Comparison of ENCODE assay signal across 20 cellular contexts in the genomic region with DNA sequence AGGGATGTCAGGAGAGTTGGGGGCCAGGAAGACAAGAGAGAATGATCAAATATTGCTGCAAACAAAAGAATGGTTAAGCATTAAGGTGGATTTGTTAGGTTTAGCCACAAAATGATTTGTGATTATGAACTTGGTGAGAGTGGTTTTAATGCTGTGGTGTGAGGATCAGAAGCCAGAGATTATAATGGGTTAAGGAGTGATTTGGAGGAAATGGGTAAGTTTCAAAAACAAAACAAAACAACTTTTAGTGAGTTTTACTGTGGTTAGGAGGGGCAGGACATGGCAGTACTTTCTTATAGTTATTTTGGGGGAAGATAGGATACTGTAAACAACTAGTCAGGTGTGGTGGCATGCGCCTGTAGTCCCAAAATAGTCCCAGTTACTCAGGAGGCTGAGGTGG. TPM values are rescaled to one million over a fixed set of nuclear protein-coding genes. Genes with fewer than 3 reads are reported as not detected.
DNase-seq lines count a peak whose midpoint lies in the region; ATAC-seq and TF ChIP-seq lines count a peak whose summit lies in the region.
"Had no signal": no experiment of that assay in that cellular context is flagged by ENCODE, and none has a peak within 500 bp of the region (broad histone marks: within the 10 kb centered on the region; RNA-seq: fewer than 3 reads in every experiment).

No MANE protein-coding gene starts in this region.

- H3K9me3 Mint-ChIP-seq in activated T-cell treated with anti-CD3 and anti-CD28 coated beads, Interleukin-2, amount 50 U/mL, for 24 hours, result no peaks in the 10 kb centered on the region
- H3K9me3 Mint-ChIP-seq in WTC11 (no peaks in the 10 kb centered on the region), endodermal cell (no peaks in the 10 kb centered on the region)
- peaks cover 0 to 3% of the 10 kb centered on the region in 2 donors for H3K9me3 Mint-ChIP-seq in stimulated activated naive B cell treated with anti-CD40 and anti-IgM and Interleukin-4, amounts not matched to agents 10 μg/mL and 1 μg/mL and 100 μg/mL, for 72 hours
- H3K9me3 Mint-ChIP-seq: activated naive CD4-positive, alpha-beta T cell treated with anti-CD3 and anti-CD28 coated beads for 36 hours had no signal

- ATAC-seq in WTC11, result no peak
- no peak for ATAC-seq in stimulated activated naive B cell treated with anti-CD40 and anti-IgM and Interleukin-4, amounts not matched to agents 10 μg/mL and 1 μg/mL and 100 μg/mL, for 72 hours (replicated peaks)
- ATAC-seq: K562, left cardiac atrium, mucosa of descending colon had no signal

- no peaks in the 10 kb centered on the region for H3K4me1 ChIP-seq in endodermal cell (ENCODE audit: control insufficient read depth, insufficient read depth, low read length)
- H3K4me1 ChIP-seq: SJCRH30 had no signal

- peaks cover 32% of the 10 kb centered on the region for H3K36me3 Mint-ChIP-seq in activated T-cell treated with anti-CD3 and anti-CD28 coated beads, Interleukin-2, amount 50 U/mL, for 24 hours (ENCODE audit: low read depth)
- no peaks in the 10 kb centered on the region for H3K36me3 Mint-ChIP-seq in WTC11
- peaks cover 3% of the 10 kb centered on the region for H3K36me3 Mint-ChIP-seq in endodermal cell (ENCODE audit: low read depth)
- H3K36me3 Mint-ChIP-seq in stimulated activated naive B cell treated with anti-CD40 and anti-IgM and Interleukin-4, amounts not matched to agents 10 μg/mL and 1 μg/mL and 100 μg/mL, for 72 hours, result peaks cover 18 to 24% of the 10 kb centered on the region in 2 donors

- POLR2A ChIA-PET in WTC11 (lab: Charles Lee), result no interaction called here

- no peak for DNase-seq in activated T-cell treated with anti-CD3 and anti-CD28 coated beads, Interleukin-2, amount 50 U/mL, for 24 hours
- no peak for DNase-seq in activated T-cell treated with anti-CD3 and anti-CD28 coated beads, Interleukin-2, amount 50 U/mL, for 48 hours
- DNase-seq in WTC11 (ENCODE audit: low spot score) (no peak), endodermal cell (peak; percentile 7), coronary artery (ENCODE audit: low spot score) (no peak), COLO829 (ENCODE audit: low spot score) (no peak)
- DNase-seq in stimulated activated naive B cell treated with anti-CD40 and anti-IgM and Interleukin-4, amounts not matched to agents 10 μg/mL and 1 μg/mL and 100 μg/mL, for 72 hours, result no peak
- no peak for DNase-seq in activated effector memory CD4-positive, alpha-beta T cell treated with anti-CD3 and anti-CD28 coated beads, Interleukin-2, amount 50 U/mL, for 16 hours
- DNase-seq: activated naive CD4-positive, alpha-beta T cell treated with anti-CD3 and anti-CD28 coated beads for 36 hours; foreskin fibroblast; left cardiac atrium; mucosa of descending colon; NCI-H1048; NCI-H2081 treated with DMSO at 0.1 percent for 48 hours; NCI-H524 treated with DMSO at 0.1 percent for 48 hours; SJCRH30; T-helper 9 cell; upper lobe of right lung had no signal

- no peaks in the 10 kb centered on the region for H3K27me3 ChIP-seq in endodermal cell (ENCODE audit: control insufficient read depth, insufficient read depth, low read length, poor library complexity, severe bottlenecking)
- H3K27me3 ChIP-seq: SJCRH30, upper lobe of right lung had no signal

- no peak overlapping the region for H3K4me3 Mint-ChIP-seq in activated T-cell treated with anti-CD3 and anti-CD28 coated beads, Interleukin-2, amount 50 U/mL, for 24 hours
- no peak overlapping the region for H3K4me3 Mint-ChIP-seq in WTC11
- H3K4me3 Mint-ChIP-seq in endodermal cell, result no peak overlapping the region
- no peak overlapping the region for H3K4me3 Mint-ChIP-seq in stimulated activated naive B cell treated with anti-CD40 and anti-IgM and Interleukin-4, amounts not matched to agents 10 μg/mL and 1 μg/mL and 100 μg/mL, for 72 hours
- H3K4me3 Mint-ChIP-seq: activated naive CD4-positive, alpha-beta T cell treated with anti-CD3 and anti-CD28 coated beads for 36 hours had no signal

- CTCF ChIA-PET in WTC11 (lab: Charles Lee), result no interaction called here

- H3K27ac ChIP-seq in endodermal cell (ENCODE audit: low read depth, low read length), result no peak overlapping the region
- no peak overlapping the region for H3K27ac ChIP-seq in coronary artery
- H3K27ac ChIP-seq: HL-60, SJCRH30, upper lobe of right lung had no signal

- no peak overlapping the region for H3K9ac ChIP-seq in endodermal cell (ENCODE audit: extremely low read depth, low read length, poor library complexity, severe bottlenecking)

- no peaks in the 10 kb centered on the region for H3K36me3 ChIP-seq in endodermal cell (ENCODE audit: control insufficient read depth, insufficient read depth, low read length)
- H3K36me3 ChIP-seq: SJCRH30, upper lobe of right lung had no signal

- peaks cover 39% of the 10 kb centered on the region for H3K4me1 Mint-ChIP-seq in activated T-cell treated with anti-CD3 and anti-CD28 coated beads, Interleukin-2, amount 50 U/mL, for 24 hours (ENCODE audit: low read depth)
- H3K4me1 Mint-ChIP-seq in WTC11 (peaks cover 24% of the 10 kb centered on the region), endodermal cell (peaks cover 13% of the 10 kb centered on the region)
- H3K4me1 Mint-ChIP-seq in stimulated activated naive B cell treated with anti-CD40 and anti-IgM and Interleukin-4, amounts not matched to agents 10 μg/mL and 1 μg/mL and 100 μg/mL, for 72 hours, result peaks cover 24 to 49% of the 10 kb centered on the region in 2 donors

- WGBS in endodermal cell (ENCODE audit: insufficient coverage in 1 of 2, insufficient read length in 1 of 2), 2 experiments, result 96% methylated on average over 1 of the region's 1 CpG; no CpG with 5 or more reads in 1 of the 2 experiments

- TF ChIP-seq CTCF in WTC11 (IDR thresholded peaks at IDR 0.05) (no peak), endodermal cell (conservative IDR thresholded peaks at IDR 0.05) (no peak), coronary artery (IDR thresholded peaks at IDR 0.05) (no peak)

- no peaks in the 10 kb centered on the region for H3K9me3 ChIP-seq in endodermal cell (ENCODE audit: control insufficient read depth, low read length)
- H3K9me3 ChIP-seq: mucosa of descending colon, SJCRH30, upper lobe of right lung had no signal

- H3K27ac Mint-ChIP-seq in activated T-cell treated with anti-CD3 and anti-CD28 coated beads, Interleukin-2, amount 50 U/mL, for 24 hours, result peak overlapping the region; percentile 67
- H3K27ac Mint-ChIP-seq in WTC11 (peak overlapping the region; percentile 54; the same call in 1 of the 2 replicates), endodermal cell (peak overlapping the region; percentile 3)
- H3K27ac Mint-ChIP-seq in stimulated activated naive B cell treated with anti-CD40 and anti-IgM and Interleukin-4, amounts not matched to agents 10 μg/mL and 1 μg/mL and 100 μg/mL, for 72 hours, result peak overlapping the region; percentile 53

- no peaks in the 10 kb centered on the region for H3K27me3 Mint-ChIP-seq in activated T-cell treated with anti-CD3 and anti-CD28 coated beads, Interleukin-2, amount 50 U/mL, for 24 hours
- no peaks in the 10 kb centered on the region for H3K27me3 Mint-ChIP-seq in WTC11 (ENCODE audit: low read depth)
- no peaks in the 10 kb centered on the region for H3K27me3 Mint-ChIP-seq in endodermal cell (ENCODE audit: insufficient read depth)
- H3K27me3 Mint-ChIP-seq in stimulated activated naive B cell treated with anti-CD40 and anti-IgM and Interleukin-4, amounts not matched to agents 10 μg/mL and 1 μg/mL and 100 μg/mL, for 72 hours, result no peaks in the 10 kb centered on the region

- H3K4me3 ChIP-seq in endodermal cell (ENCODE audit: low read length), result no peak overlapping the region
- no peak overlapping the region for H3K4me3 ChIP-seq in coronary artery
- H3K4me3 ChIP-seq: K562, mucosa of descending colon, SJCRH30, upper lobe of right lung had no signal

TF ChIP-seq in WTC11, 78 proteins besides CTCF, POLR2A, EP300 and RAD21 (continues in another document):
- TF ChIP-seq, protein P1, sequence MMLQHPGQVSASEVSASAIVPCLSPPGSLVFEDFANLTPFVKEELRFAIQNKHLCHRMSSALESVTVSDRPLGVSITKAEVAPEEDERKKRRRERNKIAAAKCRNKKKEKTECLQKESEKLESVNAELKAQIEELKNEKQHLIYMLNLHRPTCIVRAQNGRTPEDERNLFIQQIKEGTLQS (CRISPR knock-in tag; conservative IDR thresholded peaks at IDR 0.05), result no peak
- TF ChIP-seq ZNF671 (CRISPR knock-in tag; IDR thresholded peaks at IDR 0.05) (no peak), EMX1 (CRISPR knock-in tag; IDR thresholded peaks at IDR 0.05) (no peak)
- TF ChIP-seq, protein P2, sequence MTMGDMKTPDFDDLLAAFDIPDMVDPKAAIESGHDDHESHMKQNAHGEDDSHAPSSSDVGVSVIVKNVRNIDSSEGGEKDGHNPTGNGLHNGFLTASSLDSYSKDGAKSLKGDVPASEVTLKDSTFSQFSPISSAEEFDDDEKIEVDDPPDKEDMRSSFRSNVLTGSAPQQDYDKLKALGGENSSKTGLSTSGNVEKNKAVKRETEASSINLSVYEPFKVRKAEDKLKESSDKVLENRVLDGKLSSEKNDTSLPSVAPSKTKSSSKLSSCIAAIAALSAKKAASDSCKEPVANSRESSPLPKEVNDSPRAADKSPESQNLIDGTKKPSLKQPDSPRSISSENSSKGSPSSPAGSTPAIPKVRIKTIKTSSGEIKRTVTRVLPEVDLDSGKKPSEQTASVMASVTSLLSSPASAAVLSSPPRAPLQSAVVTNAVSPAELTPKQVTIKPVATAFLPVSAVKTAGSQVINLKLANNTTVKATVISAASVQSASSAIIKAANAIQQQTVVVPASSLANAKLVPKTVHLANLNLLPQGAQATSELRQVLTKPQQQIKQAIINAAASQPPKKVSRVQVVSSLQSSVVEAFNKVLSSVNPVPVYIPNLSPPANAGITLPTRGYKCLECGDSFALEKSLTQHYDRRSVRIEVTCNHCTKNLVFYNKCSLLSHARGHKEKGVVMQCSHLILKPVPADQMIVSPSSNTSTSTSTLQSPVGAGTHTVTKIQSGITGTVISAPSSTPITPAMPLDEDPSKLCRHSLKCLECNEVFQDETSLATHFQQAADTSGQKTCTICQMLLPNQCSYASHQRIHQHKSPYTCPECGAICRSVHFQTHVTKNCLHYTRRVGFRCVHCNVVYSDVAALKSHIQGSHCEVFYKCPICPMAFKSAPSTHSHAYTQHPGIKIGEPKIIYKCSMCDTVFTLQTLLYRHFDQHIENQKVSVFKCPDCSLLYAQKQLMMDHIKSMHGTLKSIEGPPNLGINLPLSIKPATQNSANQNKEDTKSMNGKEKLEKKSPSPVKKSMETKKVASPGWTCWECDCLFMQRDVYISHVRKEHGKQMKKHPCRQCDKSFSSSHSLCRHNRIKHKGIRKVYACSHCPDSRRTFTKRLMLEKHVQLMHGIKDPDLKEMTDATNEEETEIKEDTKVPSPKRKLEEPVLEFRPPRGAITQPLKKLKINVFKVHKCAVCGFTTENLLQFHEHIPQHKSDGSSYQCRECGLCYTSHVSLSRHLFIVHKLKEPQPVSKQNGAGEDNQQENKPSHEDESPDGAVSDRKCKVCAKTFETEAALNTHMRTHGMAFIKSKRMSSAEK (CRISPR knock-in tag; IDR thresholded peaks at IDR 0.05; ENCODE audit: borderline replicate concordance), result no peak

RNA-seq across cellular contexts. Expression of a gene that starts 24.0 kb away (rescaled TPM):
- 20.6 to 26.1 TPM (median 22.0 TPM) in 3 replicates for total RNA-seq in WTC11 (2021)
- 10 to 100 TPM; 20.6 to 21.3 TPM for total RNA-seq in endodermal cell
- polyA plus RNA-seq in endodermal cell (2013, experiment 1 of 2), result 19.2 TPM
- 18.2 TPM for polyA plus RNA-seq in endodermal cell (2013, experiment 2 of 2)

Comparison
In these comparisons a context has a peak if more than half of its experiments do, and no peak if none do; other contexts are left out.
1. H3K27ac Mint-ChIP-seq: peak in every context shown above with its lines; median percentile 67 in activated T-cell treated with anti-CD3 and anti-CD28 coated beads, Interleukin-2, amount 50 U/mL, for 24 hours; 54 in WTC11; 53 in stimulated activated naive B cell treated with anti-CD40 and anti-IgM and Interleukin-4, amounts not matched to agents 10 μg/mL and 1 μg/mL and 100 μg/mL, for 72 hours; 3 in endodermal cell.